Comparison of ENCODE assay signal across 17 cellular contexts in the genomic region with DNA sequence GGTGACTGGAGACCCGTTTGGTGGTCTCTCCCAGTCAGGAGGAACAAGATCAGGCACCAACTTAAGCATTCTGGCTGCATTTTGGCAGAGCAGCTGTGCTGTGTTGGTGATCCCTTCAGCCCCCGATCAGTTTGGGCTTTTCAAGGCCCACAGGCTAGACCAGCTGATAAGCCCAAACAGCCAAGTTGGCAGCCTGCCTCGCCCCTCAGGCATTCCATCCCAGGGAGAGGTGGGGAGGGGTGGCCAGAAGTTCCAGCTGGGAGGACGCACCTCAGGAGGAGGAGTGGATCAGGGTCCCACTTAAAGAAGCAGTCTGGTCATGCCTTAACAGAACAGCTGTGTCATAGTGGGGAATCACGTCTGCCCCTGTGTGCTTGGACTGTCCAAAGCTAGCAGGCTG.
"Had no signal": no experiment of that assay in that cellular context is flagged by ENCODE, and none has a peak within 500 bp of the region (broad histone marks: within the 10 kb centered on the region; RNA-seq: fewer than 3 reads in every experiment).

No MANE protein-coding gene starts in this region.

- DNase-seq: activated CD4-positive, alpha-beta memory T cell treated with anti-CD3 and anti-CD28 coated beads for 36 hours; activated gamma-delta T cell treated with Interleukin-2 at 50 U/mL for 16 hours; activated naive CD8-positive, alpha-beta T cell treated with anti-CD3 and anti-CD28 coated beads for 36 hours; activated T-cell treated with anti-CD3 and anti-CD28 coated beads, Interleukin-2, amount 50 U/mL, for 72 hours; esophagus squamous epithelium; foreskin melanocyte; mucosa of descending colon; nephron progenitor cell; stimulated activated CD4-positive, alpha-beta T cell treated with anti-CD3 and anti-CD28 coated beads, Interleukin-4, amount 100 ng/mL, for 1 hour; T-cell; T1000 had no signal

- H2AFZ ChIP-seq: hepatocyte had no signal

- H3K36me3 ChIP-seq: esophagus squamous epithelium, prostate gland had no signal

- H3K9me3 ChIP-seq: prostate gland had no signal

- H3K4me3 ChIP-seq: esophagus squamous epithelium, hepatocyte, lung, mucosa of descending colon, prostate gland had no signal

- H3K79me2 ChIP-seq: hepatocyte had no signal

- H3K27ac ChIP-seq: esophagus squamous epithelium, hepatocyte, prostate gland, VCaP had no signal

- ATAC-seq: activated T-cell treated with anti-CD3 and anti-CD28 coated beads, Interleukin-2, amount 50 U/mL, for 72 hours; mucosa of descending colon; T-cell had no signal

- H3K4me1 ChIP-seq: esophagus squamous epithelium, prostate gland had no signal

- H3K27me3 ChIP-seq: esophagus squamous epithelium, hepatocyte had no signal

- H3K4me2 ChIP-seq: hepatocyte had no signal

- FAIRE-seq: colon had no signal

- H3K27me3 Mint-ChIP-seq: activated CD4-positive, alpha-beta memory T cell treated with anti-CD3 and anti-CD28 coated beads for 36 hours; activated naive CD8-positive, alpha-beta T cell treated with anti-CD3 and anti-CD28 coated beads for 36 hours; stimulated activated naive CD8-positive, alpha-beta T cell treated with anti-CD3 and anti-CD28 coated beads, Interleukin-15, Interleukin-2, amounts not matched to agents 100 ng/mL and 50 ng/mL, for 24 hours had no signal

- H3K27ac Mint-ChIP-seq: activated CD4-positive, alpha-beta memory T cell treated with anti-CD3 and anti-CD28 coated beads for 36 hours; activated naive CD8-positive, alpha-beta T cell treated with anti-CD3 and anti-CD28 coated beads for 36 hours; activated T-cell treated with anti-CD3 and anti-CD28 coated beads, Interleukin-2, amount 50 U/mL, for 72 hours; stimulated activated naive CD8-positive, alpha-beta T cell treated with anti-CD3 and anti-CD28 coated beads, Interleukin-15, Interleukin-2, amounts not matched to agents 100 ng/mL and 50 ng/mL, for 24 hours; T-cell had no signal

- H3K4me1 Mint-ChIP-seq: nephron progenitor cell had no signal

- H3K4me3 Mint-ChIP-seq: activated CD4-positive, alpha-beta memory T cell treated with anti-CD3 and anti-CD28 coated beads for 36 hours; activated naive CD8-positive, alpha-beta T cell treated with anti-CD3 and anti-CD28 coated beads for 36 hours; activated T-cell treated with anti-CD3 and anti-CD28 coated beads, Interleukin-2, amount 50 U/mL, for 72 hours; nephron progenitor cell; stimulated activated naive CD8-positive, alpha-beta T cell treated with anti-CD3 and anti-CD28 coated beads, Interleukin-15, Interleukin-2, amounts not matched to agents 100 ng/mL and 50 ng/mL, for 24 hours; T-cell had no signal
